Comparison of ENCODE assay signal across 31 cellular contexts in the genomic region with DNA sequence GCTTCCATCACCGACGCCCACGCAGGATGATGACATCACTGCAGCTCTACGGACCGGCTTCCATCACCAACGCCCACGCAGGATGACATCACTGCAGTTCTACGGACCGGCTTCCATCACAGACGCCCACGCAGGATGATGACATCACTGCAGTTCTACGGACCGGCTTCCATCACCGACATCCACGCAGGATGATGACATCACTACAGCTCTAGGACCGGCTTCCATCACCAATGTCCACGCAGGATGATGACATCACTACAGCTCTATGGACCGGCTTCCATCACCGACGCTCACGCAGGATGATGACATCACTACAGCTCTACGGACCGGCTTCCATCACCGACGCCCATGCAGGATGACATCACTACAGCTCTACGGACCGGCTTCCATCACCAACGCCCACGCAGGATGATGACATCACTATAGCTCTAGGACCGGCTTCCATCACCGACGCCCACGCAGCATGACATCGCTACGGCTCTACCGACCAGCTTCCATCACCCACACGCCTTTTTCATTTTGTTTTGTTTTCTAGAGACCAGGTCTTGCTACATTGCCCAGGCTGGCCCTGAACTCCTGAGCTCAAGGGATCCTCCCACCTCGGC. TPM values are rescaled to one million over a fixed set of nuclear protein-coding genes. Genes with fewer than 3 reads are reported as not detected.
A peak's percentile ranks its signal among the peaks of the same experiment; 100 is the strongest.
DNase-seq lines count a peak whose midpoint lies in the region; ATAC-seq, FAIRE-seq and TF ChIP-seq lines count a peak whose summit lies in the region.
"Had no signal": no experiment of that assay in that cellular context is flagged by ENCODE, and none has a peak within 500 bp of the region (broad histone marks: within the 10 kb centered on the region; RNA-seq: fewer than 3 reads in every experiment).

No MANE protein-coding gene starts in this region.

- H3K4me1 ChIP-seq in H1 (replicated peaks in 1 of 4; ENCODE audit: control insufficient read depth in 3 of 4, insufficient read depth in 4 of 4, low read length in 3 of 4) (peaks cover 0 to 4% (median under 1%) of the 10 kb centered on the region in 4 experiments; a peak in 4 of 7 replicates), spleen (peaks cover 0 to 13% (median 2%) of the 10 kb centered on the region in 6 donors)
- H3K4me1 ChIP-seq: HAP-1, left lung, prostate gland, sigmoid colon, uterus had no signal

- H3K14ac ChIP-seq in H1 (ENCODE audit: insufficient read length): no peak overlapping the region

- H2AFZ ChIP-seq in H1 (ENCODE audit: low read length): no peak overlapping the region
- H2AFZ ChIP-seq: PC-9 had no signal

- no peaks in the 10 kb centered on the region for H3K27me3 Mint-ChIP-seq in natural killer cell treated with Interleukin-12 subunit alpha and Interleukin-12 subunit beta and Interleukin-15 and Interleukin-18, amount 100 ng/mL, for 72 hours
- H3K27me3 Mint-ChIP-seq in natural killer cell (ENCODE audit: low read depth in 2 of 2) (no peaks in the 10 kb centered on the region), T-helper 17 cell (no peaks in the 10 kb centered on the region)
- H3K27me3 Mint-ChIP-seq in stimulated activated naive B cell treated with anti-CD40 and anti-IgM and Interleukin-4, amounts not matched to agents 10 μg/mL and 1 μg/mL and 100 μg/mL, for 72 hours: no peaks in the 10 kb centered on the region
- H3K27me3 Mint-ChIP-seq: activated CD8-positive, alpha-beta memory T cell treated with anti-CD3 and anti-CD28 coated beads, Interleukin-2, amount 10 ng/mL, durations not matched to agents 7 days and 5 days had no signal

- H3K27ac Mint-ChIP-seq in natural killer cell treated with Interleukin-12 subunit alpha and Interleukin-12 subunit beta and Interleukin-15 and Interleukin-18, amount 100 ng/mL, for 72 hours: peak overlapping the region; percentile 9 to 15
- H3K27ac Mint-ChIP-seq in natural killer cell (no peak overlapping the region), T-helper 17 cell (no peak overlapping the region)
- H3K27ac Mint-ChIP-seq in stimulated activated naive B cell treated with anti-CD40 and anti-IgM and Interleukin-4, amounts not matched to agents 10 μg/mL and 1 μg/mL and 100 μg/mL, for 72 hours: peak overlapping the region; percentile 85
- H3K27ac Mint-ChIP-seq: activated CD8-positive, alpha-beta memory T cell treated with anti-CD3 and anti-CD28 coated beads, Interleukin-2, amount 10 ng/mL, durations not matched to agents 7 days and 5 days had no signal

- H3K79me1 ChIP-seq in H1 (ENCODE audit: low read depth, low read length): peaks cover 13% of the 10 kb centered on the region

- H3K36me3 ChIP-seq in H1 (ENCODE audit: control insufficient read depth in 2 of 4, insufficient read depth in 4 of 4, low read length in 3 of 4) (no peaks in the 10 kb centered on the region), spleen (peaks cover 0 to 7% (median 0%) of the 10 kb centered on the region in 6 donors)
- H3K36me3 ChIP-seq: HAP-1, prostate gland, thoracic aorta, uterus had no signal

- no peak for TF ChIP-seq RAD21 in H1 (IDR thresholded peaks at IDR 0.05 in 1 of 2, conservative IDR thresholded peaks at IDR 0.05 in 1 of 2; ENCODE audit: low read depth in 2 of 2, low read length in 2 of 2)

- TF ChIP-seq CTCF in natural killer cell (IDR thresholded peaks at IDR 0.05): no peak
- no peak for TF ChIP-seq CTCF in H1 (IDR thresholded peaks at IDR 0.05; ENCODE audit: control extremely low read depth in 1 of 3, insufficient read depth in 1 of 3, low read depth in 1 of 3, low read length in 3 of 3)
- TF ChIP-seq CTCF in spleen (IDR thresholded peaks at IDR 0.05 in 8 of 11, conservative IDR thresholded peaks at IDR 0.05 in 3 of 11): no peak

- no peak overlapping the region for H2BK5ac ChIP-seq in H1 (ENCODE audit: low read depth, low read length)

- POLR2A ChIA-PET in H1 (lab: Charles Lee; ENCODE audit: partially characterized antibody): no interaction called here

- no peak overlapping the region for H4K5ac ChIP-seq in H1 (ENCODE audit: insufficient read length, low read depth, low read length)

- H2BK12ac ChIP-seq in H1 (ENCODE audit: low read depth, low read length): no peak overlapping the region

- H3K36me3 Mint-ChIP-seq in natural killer cell treated with Interleukin-12 subunit alpha and Interleukin-12 subunit beta and Interleukin-15 and Interleukin-18, amount 100 ng/mL, for 72 hours: no peaks in the 10 kb centered on the region
- H3K36me3 Mint-ChIP-seq in natural killer cell (no peaks in the 10 kb centered on the region), T-helper 17 cell (ENCODE audit: low read depth) (peaks cover 2% of the 10 kb centered on the region)
- peaks cover 31 to 46% of the 10 kb centered on the region in 2 donors for H3K36me3 Mint-ChIP-seq in stimulated activated naive B cell treated with anti-CD40 and anti-IgM and Interleukin-4, amounts not matched to agents 10 μg/mL and 1 μg/mL and 100 μg/mL, for 72 hours
- H3K36me3 Mint-ChIP-seq: activated CD8-positive, alpha-beta memory T cell treated with anti-CD3 and anti-CD28 coated beads, Interleukin-2, amount 10 ng/mL, durations not matched to agents 7 days and 5 days had no signal

- H3K23me2 ChIP-seq in H1 (ENCODE audit: low read depth, low read length): no peaks in the 10 kb centered on the region

- no peak overlapping the region for H3K9ac ChIP-seq in H1 (replicated peaks in 1 of 4; ENCODE audit: extremely low read depth in 1 of 4, low read depth in 3 of 4, low read length in 3 of 4)

- intact Hi-C loops in natural killer cell (cut with micrococcal nuclease) (no loop called here), spleen (cut with DNase I; ENCODE audit: low total_unique reads) (no loop called here)

- H4K8ac ChIP-seq in H1 (ENCODE audit: extremely low read depth, insufficient read depth, low read length): no peak overlapping the region

- no peak for TF ChIP-seq EP300 in H1 (IDR thresholded peaks at IDR 0.05; ENCODE audit: borderline replicate concordance in 1 of 2, low read depth in 2 of 2, low read length in 2 of 2)

- no peak overlapping the region for H3K4me3 Mint-ChIP-seq in natural killer cell treated with Interleukin-12 subunit alpha and Interleukin-12 subunit beta and Interleukin-15 and Interleukin-18, amount 100 ng/mL, for 72 hours
- H3K4me3 Mint-ChIP-seq in natural killer cell (no peak overlapping the region), T-helper 17 cell (no peak overlapping the region)
- H3K4me3 Mint-ChIP-seq in stimulated activated naive B cell treated with anti-CD40 and anti-IgM and Interleukin-4, amounts not matched to agents 10 μg/mL and 1 μg/mL and 100 μg/mL, for 72 hours: peak overlapping the region in 1 of 2 donors; percentile 9
- H3K4me3 Mint-ChIP-seq: activated CD8-positive, alpha-beta memory T cell treated with anti-CD3 and anti-CD28 coated beads, Interleukin-2, amount 10 ng/mL, durations not matched to agents 7 days and 5 days had no signal

- H3K27me3 ChIP-seq in H1 (replicated peaks in 1 of 4; ENCODE audit: control insufficient read depth in 3 of 4, extremely low read depth in 1 of 4, insufficient read depth in 3 of 4, low read length in 3 of 4) (no peaks in the 10 kb centered on the region), spleen (replicated peaks in 1 of 7) (no peaks in the 10 kb centered on the region)
- H3K27me3 ChIP-seq: left lung, sigmoid colon, uterus had no signal

- no peak overlapping the region for H2BK15ac ChIP-seq in H1 (ENCODE audit: low read length)

- 0 out of 2 replicates have a peak overlapping the region, but pooled peaks have one; percentile 24 for H2AK5ac ChIP-seq in H1 (ENCODE audit: low read depth, low read length)

- no peak overlapping the region for H2BK20ac ChIP-seq in H1 (ENCODE audit: low read length)

- no peak overlapping the region for H3K4me2 ChIP-seq in H1 (ENCODE audit: insufficient read depth in 1 of 2, low read depth in 2 of 2, low read length in 2 of 2)
- H3K4me2 ChIP-seq: PC-9 had no signal

- 94% methylated on average over 37 of the region's 38 CpGs; no CpG with 5 or more reads in 1 of the 2 experiments for WGBS in H1 (ENCODE audit: extremely low coverage in 1 of 2, insufficient coverage in 1 of 2, insufficient read length in 1 of 2, insufficient replicate concordance in 2 of 2, low coverage in 1 of 2, low lambda C conversion rate in 2 of 2, missing lambda C conversion rate in 1 of 2), 2 experiments
- 95 to 98% (median 96%) methylated on average over 38 of the region's 38 CpGs for WGBS in spleen, 5 donors

- peak; percentile 24 for DNase-seq in activated CD4-positive, alpha-beta T cell treated with anti-CD3 and anti-CD28 coated beads for 48 hours
- DNase-seq in activated CD4-positive, alpha-beta T cell treated with anti-CD3 and anti-CD28 coated beads, Interleukin-2, amount 50 U/mL, for 48 hours: no peak
- DNase-seq in natural killer cell treated with Interleukin-12 subunit alpha and Interleukin-12 subunit beta and Interleukin-15 and Interleukin-18, amount 100 ng/mL, for 72 hours (ENCODE audit: low spot score): no peak
- no peak for DNase-seq in natural killer cell
- DNase-seq in H1 (ENCODE audit: low read depth in 1 of 2, low spot score in 2 of 2): no peak
- DNase-seq in stimulated activated naive B cell treated with anti-CD40 and anti-IgM and Interleukin-4, amounts not matched to agents 10 μg/mL and 1 μg/mL and 100 μg/mL, for 72 hours: no peak
- no peak for DNase-seq in T-helper 17 cell
- DNase-seq in spleen: no peak
- DNase-seq: 8988T; activated CD8-positive, alpha-beta memory T cell treated with anti-CD3 and anti-CD28 coated beads, Interleukin-2, amount 10 ng/mL, durations not matched to agents 7 days and 5 days; C1 segment of cervical spinal cord; COR-L47; cortex of kidney; effector memory CD4-positive, alpha-beta T cell; erythroblast; mesendoderm; MV-4-11; NCI-H1436 treated with DMSO at 0.1 percent for 48 hours; NCI-H2081 treated with DMSO at 0.1 percent for 48 hours; NCI-H226; NCI-H526 treated with DMSO at 0.1 percent for 48 hours; PC-9; SHP77; sigmoid colon; stimulated activated CD4-positive, alpha-beta T cell treated with anti-CD3 and anti-CD28 coated beads, Interleukin-4, amount 100 ng/mL, for 4 hours; uterus had no signal

- H4K20me1 ChIP-seq in H1 (replicated peaks in 1 of 2; ENCODE audit: control insufficient read depth in 1 of 2, insufficient read depth in 2 of 2, low read length in 2 of 2): peaks cover 0 to 15% of the 10 kb centered on the region in 2 experiments

- no peak overlapping the region for H3K23ac ChIP-seq in H1 (ENCODE audit: insufficient read length)

- no peak overlapping the region for H4K91ac ChIP-seq in H1 (replicated peaks; ENCODE audit: insufficient read length, low read length)

- CTCF ChIA-PET in H1 (lab: Charles Lee; ENCODE audit: partially characterized antibody): interaction anchor here (1.1 to 1.9 kb wide), 3 partner anchors 31 to 329 kb away, joined by 3 to 8 read pairs (median 5); no protein-coding TSS in a partner anchor

- no peak overlapping the region for H2BK120ac ChIP-seq in H1 (replicated peaks; ENCODE audit: low read depth, low read length)

- no peaks in the 10 kb centered on the region for H3K9me3 Mint-ChIP-seq in natural killer cell treated with Interleukin-12 subunit alpha and Interleukin-12 subunit beta and Interleukin-15 and Interleukin-18, amount 100 ng/mL, for 72 hours
- H3K9me3 Mint-ChIP-seq in natural killer cell: no peaks in the 10 kb centered on the region
- H3K9me3 Mint-ChIP-seq in stimulated activated naive B cell treated with anti-CD40 and anti-IgM and Interleukin-4, amounts not matched to agents 10 μg/mL and 1 μg/mL and 100 μg/mL, for 72 hours: peaks cover 4% of the 10 kb centered on the region in 2 donors

- TF ChIP-seq POLR2A in H1 (IDR thresholded peaks at IDR 0.05; ENCODE audit: control extremely low read depth in 1 of 2, low read depth in 2 of 2, low read length in 2 of 2): no peak
- TF ChIP-seq POLR2A in spleen (IDR thresholded peaks at IDR 0.05): no peak

- H3K9me3 ChIP-seq in H1 (ENCODE audit: insufficient read depth in 2 of 2, low read depth in 1 of 2, low read length in 1 of 2) (no peaks in the 10 kb centered on the region; a peak in 1 of 4 replicates), T-helper 17 cell (ENCODE audit: control insufficient read depth, low read length, poor library complexity, severe bottlenecking) (no peaks in the 10 kb centered on the region), spleen (no peaks in the 10 kb centered on the region)
- H3K9me3 ChIP-seq: HAP-1, left lung, prostate gland, sigmoid colon, thoracic aorta, uterus had no signal

- peaks cover 3 to 7% of the 10 kb centered on the region in 2 donors for H3K4me1 Mint-ChIP-seq in natural killer cell treated with Interleukin-12 subunit alpha and Interleukin-12 subunit beta and Interleukin-15 and Interleukin-18, amount 100 ng/mL, for 72 hours (ENCODE audit: low read depth in 2 of 2)
- H3K4me1 Mint-ChIP-seq in natural killer cell: peaks cover 3 to 8% of the 10 kb centered on the region in 2 donors
- H3K4me1 Mint-ChIP-seq in stimulated activated naive B cell treated with anti-CD40 and anti-IgM and Interleukin-4, amounts not matched to agents 10 μg/mL and 1 μg/mL and 100 μg/mL, for 72 hours: peaks cover 14% of the 10 kb centered on the region in 2 donors
- peaks cover 10% of the 10 kb centered on the region for H3K4me1 Mint-ChIP-seq in T-helper 17 cell
- H3K4me1 Mint-ChIP-seq: activated CD8-positive, alpha-beta memory T cell treated with anti-CD3 and anti-CD28 coated beads, Interleukin-2, amount 10 ng/mL, durations not matched to agents 7 days and 5 days had no signal

- H3K27ac ChIP-seq in H1 (ENCODE audit: low read depth, low read length) (no peak overlapping the region), spleen (no peak overlapping the region)
- H3K27ac ChIP-seq: left lung, PC-9, prostate gland, sigmoid colon, thoracic aorta, uterus had no signal

- no peak overlapping the region for H3K56ac ChIP-seq in H1 (replicated peaks; ENCODE audit: insufficient read length, low read depth, low read length)

- H3K18ac ChIP-seq in H1 (ENCODE audit: extremely low read depth, low read length): no peak overlapping the region

- H3K4ac ChIP-seq in H1 (replicated peaks; ENCODE audit: insufficient read length, low read depth, low read length): no peak overlapping the region

- no peak overlapping the region for H3K4me3 ChIP-seq in H1 (ENCODE audit: extremely low read depth in 1 of 4, insufficient read depth in 2 of 4, low read depth in 3 of 4, low read length in 4 of 4)
- no peak overlapping the region for H3K4me3 ChIP-seq in spleen
- H3K4me3 ChIP-seq: HAP-1, left lung, PC-9, prostate gland, sigmoid colon, thoracic aorta, uterus had no signal

- FAIRE-seq in H1 (lab: Jason Lieb, UNC): no peak
- FAIRE-seq: astrocyte had no signal

- peaks cover 0 to 41% of the 10 kb centered on the region in 2 experiments; a peak in 2 of 4 replicates for H3K79me2 ChIP-seq in H1 (ENCODE audit: control insufficient read depth in 1 of 2, insufficient read depth in 2 of 2, low read length in 2 of 2)

- ATAC-seq in natural killer cell treated with Interleukin-12 subunit alpha and Interleukin-12 subunit beta and Interleukin-15 and Interleukin-18, amount 100 ng/mL, for 72 hours: no peak
- ATAC-seq in natural killer cell (no peak), T-helper 17 cell (no peak)
- ATAC-seq in stimulated activated naive B cell treated with anti-CD40 and anti-IgM and Interleukin-4, amounts not matched to agents 10 μg/mL and 1 μg/mL and 100 μg/mL, for 72 hours (replicated peaks): no peak
- ATAC-seq: activated CD8-positive, alpha-beta memory T cell treated with anti-CD3 and anti-CD28 coated beads, Interleukin-2, amount 10 ng/mL, durations not matched to agents 7 days and 5 days; left lung had no signal

RNA-seq across cellular contexts. Expression of a gene that starts 29.5 kb away (rescaled TPM):
- not detected for total RNA-seq in natural killer cell treated with Interleukin-12 subunit alpha and Interleukin-12 subunit beta and Interleukin-15 and Interleukin-18, amount 100 ng/mL, for 72 hours
- total RNA-seq in natural killer cell (under 1 TPM in 2 of 3 donors, not detected in 1; 0.25 to 0.26 TPM), T-helper 17 cell (under 1 TPM in 1 of 2 donors, not detected in 1; 0.25 TPM), spleen (10 to 100 TPM in 1 of 7 donors, 1 to 10 TPM in 6; 3.0 to 14.2 (median 6.1) TPM)
- 0.24 and 0.52 TPM in 2 replicates for total RNA-seq in H1 (2021; fragmentation: NEBNext Ultra II Directional; extraction: Animal tissue kit (Norgen Biotek cat#: 25700))
- polyA plus RNA-seq in H1 (2011; rRNA removed) (0.47 and 0.78 TPM in 2 replicates), spleen (1 to 10 TPM; 3.7 to 6.4 (median 3.9) TPM)
- 0.56 TPM for polyA plus RNA-seq in H1 (2011; cell fraction: cytosol; rRNA removed)
- polyA plus RNA-seq in H1 (2011; cell fraction: nucleus; rRNA removed): 1.00 TPM
- 0.36 to 0.68 TPM (median 0.62 TPM) in 4 replicates for polyA plus RNA-seq in H1 (2012, experiment 1 of 2)
- 0.17 TPM for polyA plus RNA-seq in H1 (2012, experiment 2 of 2)
- 0.20 TPM for polyA plus RNA-seq in H1 (2013, experiment 1 of 2)
- 0.20 TPM for polyA plus RNA-seq in H1 (2013, experiment 2 of 2)
- 0.16 and 0.27 TPM in 2 replicates for polyA minus RNA-seq in H1 (2011; rRNA and poly(A)+ RNA removed)
- not detected for polyA minus RNA-seq in H1 (2011; cell fraction: cytosol; rRNA and poly(A)+ RNA removed)
- 0.70 TPM for polyA minus RNA-seq in H1 (2011; cell fraction: nucleus; rRNA and poly(A)+ RNA removed)
- total RNA-seq: activated CD8-positive, alpha-beta memory T cell treated with anti-CD3 and anti-CD28 coated beads, Interleukin-2, amount 10 ng/mL, durations not matched to agents 7 days and 5 days had no signal

RNA-seq across cellular contexts. Expression of a gene that starts 42.6 kb away (rescaled TPM):
- total RNA-seq in natural killer cell treated with Interleukin-12 subunit alpha and Interleukin-12 subunit beta and Interleukin-15 and Interleukin-18, amount 100 ng/mL, for 72 hours: 10 to 100 TPM; 34.7 to 41.2 TPM
- total RNA-seq in natural killer cell (100 to 1,000 TPM in 2 of 3 donors, 10 to 100 TPM in 1; 99.1 to 122 (median 106) TPM), T-helper 17 cell (10 to 100 TPM; 73.6 to 87.8 TPM), spleen (10 to 100 TPM; 18.3 to 40.3 (median 22.9) TPM)
- 15.5 and 16.6 TPM in 2 replicates for total RNA-seq in H1 (2021; fragmentation: NEBNext Ultra II Directional; extraction: Animal tissue kit (Norgen Biotek cat#: 25700))
- polyA plus RNA-seq in H1 (2011; rRNA removed) (17.7 and 20.3 TPM in 2 replicates), spleen (10 to 100 TPM; 31.4 to 41.7 (median 32.7) TPM)
- 22.7 TPM for polyA plus RNA-seq in H1 (2011; cell fraction: cytosol; rRNA removed)
- polyA plus RNA-seq in H1 (2011; cell fraction: nucleus; rRNA removed): 12.6 TPM
- 18.9 to 23.2 TPM (median 21.4 TPM) in 4 replicates for polyA plus RNA-seq in H1 (2012, experiment 1 of 2)
- polyA plus RNA-seq in H1 (2012, experiment 2 of 2): 18.0 TPM
- polyA plus RNA-seq in H1 (2013, experiment 1 of 2): 7.9 TPM
- 8.7 TPM for polyA plus RNA-seq in H1 (2013, experiment 2 of 2)
- polyA minus RNA-seq in H1 (2011; rRNA and poly(A)+ RNA removed): 9.8 and 10.7 TPM in 2 replicates
- 7.8 TPM for polyA minus RNA-seq in H1 (2011; cell fraction: cytosol; rRNA and poly(A)+ RNA removed)
- polyA minus RNA-seq in H1 (2011; cell fraction: nucleus; rRNA and poly(A)+ RNA removed): 7.3 TPM

Comparison
In these comparisons a context has a peak if more than half of its experiments do, and no peak if none do; other contexts are left out.
1. H3K27ac Mint-ChIP-seq: peak in natural killer cell treated with Interleukin-12 subunit alpha and Interleukin-12 subunit beta and Interleukin-15 and Interleukin-18, amount 100 ng/mL, for 72 hours (2 of 2) and stimulated activated naive B cell treated with anti-CD40 and anti-IgM and Interleukin-4, amounts not matched to agents 10 μg/mL and 1 μg/mL and 100 μg/mL, for 72 hours (single experiment); none in natural killer cell (0 of 2) and T-helper 17 cell (single experiment).